17 cellular contexts compared by ENCODE assay signal in genomic region chrX:103362504-103362903, GRCh38. TPM values are rescaled to one million over a fixed set of nuclear protein-coding genes. Genes with fewer than 3 reads are reported as not detected.
DNase-seq lines count a peak whose midpoint lies in the region; ATAC-seq, FAIRE-seq and TF ChIP-seq lines count a peak whose summit lies in the region.
"Had no signal": no experiment of that assay in that cellular context is flagged by ENCODE, and none has a peak within 500 bp of the region (broad histone marks: within the 10 kb centered on the region; RNA-seq: fewer than 3 reads in every experiment).

No MANE protein-coding gene starts in this region.

- H3K27ac Mint-ChIP-seq in naive thymus-derived CD4-positive, alpha-beta T cell = no peak overlapping the region
- H3K27ac Mint-ChIP-seq: activated B cell treated with CpG ODN at 0.5 μM for 24 hours; activated naive CD8-positive, alpha-beta T cell; CD4-positive, CD25-positive, alpha-beta regulatory T cell; stimulated activated naive CD8-positive, alpha-beta T cell treated with anti-CD3 and anti-CD28 coated beads, Interleukin-15, Interleukin-2, amounts not matched to agents 100 ng/mL and 50 ng/mL, for 24 hours had no signal

- FAIRE-seq in RCC 7860 (lab: Jason Lieb, UNC) = peak; percentile 81
- FAIRE-seq: islet of Langerhans had no signal

- POLR2A ChIA-PET in naive thymus-derived CD4-positive, alpha-beta T cell (lab: Charles Lee) = no interaction called here

- no peak for TF ChIP-seq CTCF in esophagus muscularis mucosa (IDR thresholded peaks at IDR 0.05)

- TF ChIP-seq EP300 in esophagus muscularis mucosa (IDR thresholded peaks at IDR 0.05) = no peak

- no peak overlapping the region for H3K4me3 ChIP-seq in naive thymus-derived CD4-positive, alpha-beta T cell (ENCODE audit: low read length)
- no peak overlapping the region for H3K4me3 ChIP-seq in esophagus muscularis mucosa
- H3K4me3 ChIP-seq: right lobe of liver had no signal

- H3K4me1 ChIP-seq in naive thymus-derived CD4-positive, alpha-beta T cell (ENCODE audit: control insufficient read depth in 2 of 2, insufficient read depth in 2 of 2, low read length in 2 of 2) = no peaks in the 10 kb centered on the region
- peaks cover 0 to 5% (median 2%) of the 10 kb centered on the region in 4 donors for H3K4me1 ChIP-seq in esophagus muscularis mucosa
- H3K4me1 ChIP-seq: right lobe of liver had no signal

- no peak overlapping the region for H3K27ac ChIP-seq in naive thymus-derived CD4-positive, alpha-beta T cell (ENCODE audit: low read depth, low read length)
- H3K27ac ChIP-seq in esophagus muscularis mucosa (replicated peaks in 1 of 4) = no peak overlapping the region
- H3K27ac ChIP-seq: right lobe of liver had no signal

- WGBS in esophagus muscularis mucosa = 24% methylated on average over 1 of the region's 1 CpG

- intact Hi-C loops in naive thymus-derived CD4-positive, alpha-beta T cell (cut with micrococcal nuclease) = no loop called here
- intact Hi-C loops in esophagus muscularis mucosa (cut with DNase I) = no loop called here

- no peak for ATAC-seq in naive thymus-derived CD4-positive, alpha-beta T cell
- no peak for ATAC-seq in HG03097 (IDR thresholded peaks at IDR 0.05; ENCODE audit: low FRiP score, unreplicated experiment)

- H3K27me3 ChIP-seq in naive thymus-derived CD4-positive, alpha-beta T cell (ENCODE audit: control insufficient read depth in 2 of 2, insufficient read depth in 2 of 2, low read length in 2 of 2) = no peaks in the 10 kb centered on the region
- H3K27me3 ChIP-seq in esophagus muscularis mucosa = no peaks in the 10 kb centered on the region

- DNase-seq in EL (peak; percentile 77), RCC 7860 (ENCODE audit: low spot score) (peak; percentile 46), fibroblast of gingiva (ENCODE audit: low read depth) (peak; percentile 63), myocyte (ENCODE audit: low read depth) (peak; percentile 18), T-helper 1 cell (no peak), esophagus muscularis mucosa (ENCODE audit: extremely low spot score) (no peak)
- DNase-seq in naive thymus-derived CD4-positive, alpha-beta T cell = no peak
- DNase-seq: activated B cell treated with CpG ODN at 0.5 μM for 24 hours; CD4-positive, CD25-positive, alpha-beta regulatory T cell; NCI-H1417 treated with DMSO at 0.1 percent for 48 hours; NCI-H748 treated with DMSO at 0.1 percent for 48 hours; right lobe of liver had no signal

- H3K36me3 ChIP-seq in naive thymus-derived CD4-positive, alpha-beta T cell (ENCODE audit: control insufficient read depth in 2 of 3, insufficient read depth in 3 of 3, low read length in 3 of 3) = no peaks in the 10 kb centered on the region
- H3K36me3 ChIP-seq in esophagus muscularis mucosa = no peaks in the 10 kb centered on the region
- H3K36me3 ChIP-seq: right lobe of liver had no signal

- peaks cover 0 to 3% (median 0%) of the 10 kb centered on the region in 5 donors for H3K27me3 Mint-ChIP-seq in naive thymus-derived CD4-positive, alpha-beta T cell
- H3K27me3 Mint-ChIP-seq: activated naive CD8-positive, alpha-beta T cell; stimulated activated naive CD8-positive, alpha-beta T cell treated with anti-CD3 and anti-CD28 coated beads, Interleukin-15, Interleukin-2, amounts not matched to agents 100 ng/mL and 50 ng/mL, for 24 hours had no signal

- no peaks in the 10 kb centered on the region for H3K9me3 ChIP-seq in naive thymus-derived CD4-positive, alpha-beta T cell (ENCODE audit: control insufficient read depth in 2 of 3, low read length in 3 of 3)
- no peaks in the 10 kb centered on the region for H3K9me3 ChIP-seq in esophagus muscularis mucosa
- H3K9me3 ChIP-seq: right lobe of liver had no signal

- no peaks in the 10 kb centered on the region for H3K36me3 Mint-ChIP-seq in naive thymus-derived CD4-positive, alpha-beta T cell
- H3K36me3 Mint-ChIP-seq: activated naive CD8-positive, alpha-beta T cell; CD4-positive, CD25-positive, alpha-beta regulatory T cell had no signal

- no peak for TF ChIP-seq POLR2A in esophagus muscularis mucosa (IDR thresholded peaks at IDR 0.05; ENCODE audit: low read depth)

- no peak overlapping the region for H3K4me3 Mint-ChIP-seq in naive thymus-derived CD4-positive, alpha-beta T cell
- H3K4me3 Mint-ChIP-seq: activated B cell treated with CpG ODN at 0.5 μM for 24 hours; activated naive CD8-positive, alpha-beta T cell; CD4-positive, CD25-positive, alpha-beta regulatory T cell; nephron; stimulated activated naive CD8-positive, alpha-beta T cell treated with anti-CD3 and anti-CD28 coated beads, Interleukin-15, Interleukin-2, amounts not matched to agents 100 ng/mL and 50 ng/mL, for 24 hours had no signal

- H3K9me3 Mint-ChIP-seq in naive thymus-derived CD4-positive, alpha-beta T cell = peaks cover 0 to 4% (median 0%) of the 10 kb centered on the region in 11 donors
- H3K9me3 Mint-ChIP-seq: activated B cell treated with CpG ODN at 0.5 μM for 24 hours; CD4-positive, CD25-positive, alpha-beta regulatory T cell; stimulated activated naive CD8-positive, alpha-beta T cell treated with anti-CD3 and anti-CD28 coated beads, Interleukin-15, Interleukin-2, amounts not matched to agents 100 ng/mL and 50 ng/mL, for 24 hours had no signal

- peaks cover 0 to 2% (median 1%) of the 10 kb centered on the region in 7 donors for H3K4me1 Mint-ChIP-seq in naive thymus-derived CD4-positive, alpha-beta T cell
- H3K4me1 Mint-ChIP-seq: activated B cell treated with CpG ODN at 0.5 μM for 24 hours had no signal

- CTCF ChIA-PET in naive thymus-derived CD4-positive, alpha-beta T cell (lab: Charles Lee) = no interaction called here

RNA-seq across cellular contexts. Expression of gene TCEAL9, which starts 6.2 kb away (rescaled TPM):
- total RNA-seq in myocyte = 158 and 197 TPM in 2 replicates
- polyA plus RNA-seq in myocyte (2012) = 120 TPM
- 1 to 10 TPM in 4 of 5 experiments, under 1 TPM in 1; 0.51 to 4.2 (median 1.1) TPM for total RNA-seq in naive thymus-derived CD4-positive, alpha-beta T cell
- 1 to 10 TPM in 1 of 2 donors, under 1 TPM in 1; 0.53 to 5.8 TPM for polyA plus RNA-seq in naive thymus-derived CD4-positive, alpha-beta T cell
- total RNA-seq in esophagus muscularis mucosa = 10 to 100 TPM; 47.3 to 69.3 (median 52.9) TPM

RNA-seq across cellular contexts. Expression of gene BEX3, which starts 13.8 kb away (rescaled TPM):
- total RNA-seq in myocyte (211 TPM in 2 replicates), esophagus muscularis mucosa (100 to 1,000 TPM; 119 to 137 (median 130) TPM)
- 376 TPM for polyA plus RNA-seq in myocyte (2012)
- total RNA-seq in naive thymus-derived CD4-positive, alpha-beta T cell = 10 to 100 TPM in 3 of 5 experiments, 1 to 10 TPM in 2; 5.9 to 75.5 (median 28.0) TPM
- polyA plus RNA-seq in naive thymus-derived CD4-positive, alpha-beta T cell = 100 to 1,000 TPM; 157 to 192 TPM

RNA-seq across cellular contexts. Expression of gene TCEAL7, which starts 32.5 kb away (rescaled TPM):
- total RNA-seq in myocyte (54.0 and 66.3 TPM in 2 replicates), esophagus muscularis mucosa (10 to 100 TPM in 3 of 4 donors, 1 to 10 TPM in 1; 8.2 to 12.9 (median 10.6) TPM)
- polyA plus RNA-seq in myocyte (2012) = 16.7 TPM
- total RNA-seq in naive thymus-derived CD4-positive, alpha-beta T cell = not detected
- not detected for polyA plus RNA-seq in naive thymus-derived CD4-positive, alpha-beta T cell
- total RNA-seq: activated B cell treated with CpG ODN at 0.5 μM for 24 hours; CD4-positive, CD25-positive, alpha-beta regulatory T cell had no signal

RNA-seq across cellular contexts. Expression of gene BEX2, which starts 51.7 kb away (rescaled TPM):
- 6.5 and 11.7 TPM in 2 replicates for total RNA-seq in myocyte
- polyA plus RNA-seq in myocyte (2012) = 2.7 TPM
- total RNA-seq in naive thymus-derived CD4-positive, alpha-beta T cell = 10 to 100 TPM in 4 of 5 experiments, 1 to 10 TPM in 1; 4.8 to 48.5 (median 42.1) TPM
- 100 to 1,000 TPM in 1 of 2 donors, 10 to 100 TPM in 1; 92.5 to 126 TPM for polyA plus RNA-seq in naive thymus-derived CD4-positive, alpha-beta T cell
- 10 to 100 TPM in 1 of 4 donors, 1 to 10 TPM in 3; 2.1 to 10.6 (median 5.6) TPM for total RNA-seq in esophagus muscularis mucosa

Comparison
In these comparisons a context has a peak if more than half of its experiments do, and no peak if none do; other contexts are left out.
1. DNase-seq: peak in EL (single experiment), RCC 7860 (single experiment), fibroblast of gingiva (single experiment) and myocyte (single experiment); none in naive thymus-derived CD4-positive, alpha-beta T cell (0 of 9), T-helper 1 cell (0 of 5) and esophagus muscularis mucosa (single experiment).
2. RNA of gene TCEAL9, which starts 6.2 kb away (total RNA-seq): 158 to 197 TPM in myocyte and 47.3 to 69.3 TPM in esophagus muscularis mucosa; 0.51 to 4.2 TPM in naive thymus-derived CD4-positive, alpha-beta T cell; every median in the first group is over 4 times any median in the second.
3. RNA of gene TCEAL7, which starts 32.5 kb away (total RNA-seq): 54.0 to 66.3 TPM in myocyte and 8.2 to 12.9 TPM in esophagus muscularis mucosa; not detected in naive thymus-derived CD4-positive, alpha-beta T cell; every median in the first group is over 4 times any median in the second.